Comparison of ENCODE assay signal across 1 cellular context in genomic region chr5:172150514-172151425, GRCh38.
A peak's percentile ranks its signal among the peaks of the same experiment; 100 is the strongest.
TF ChIP-seq lines count a peak whose summit lies in the region.

No MANE protein-coding gene starts in this region.

TF ChIP-seq in K562, 482 proteins besides CTCF, POLR2A, EP300 and RAD21 (continued from another document and continues in another):
- TF ChIP-seq DEAF1 (CRISPR knock-in tag; IDR thresholded peaks at IDR 0.05) (0 out of 2 replicates have a peak, but pooled peaks have one; percentile 8), NFRKB (IDR thresholded peaks at IDR 0.05; ENCODE audit: low read depth) (no peak), ETV5 (CRISPR knock-in tag; IDR thresholded peaks at IDR 0.05; ENCODE audit: low read depth) (no peak), CUX1 (CRISPR knock-in tag; IDR thresholded peaks at IDR 0.05) (no peak), KLF10 (CRISPR knock-in tag; IDR thresholded peaks at IDR 0.05) (no peak), PHF20 (IDR thresholded peaks at IDR 0.05; ENCODE audit: partially characterized antibody) (no peak), ZBTB43 (CRISPR knock-in tag; IDR thresholded peaks at IDR 0.05) (no peak), ZNF699 (CRISPR knock-in tag; IDR thresholded peaks at IDR 0.05; ENCODE audit: insufficient replicate concordance) (no peak), ETV6 (IDR thresholded peaks at IDR 0.05; ENCODE audit: borderline replicate concordance in 1 of 2, low read depth in 2 of 2, low read length in 1 of 2) (no peak), ETV6 (CRISPR knock-in tag; IDR thresholded peaks at IDR 0.05; ENCODE audit: borderline replicate concordance) (no peak), MIER1 (IDR thresholded peaks at IDR 0.05; ENCODE audit: low read depth) (no peak), USF2 (CRISPR knock-in tag; IDR thresholded peaks at IDR 0.05) (no peak), SMARCA5 (IDR thresholded peaks at IDR 0.05) (peak; percentile 56; the same call in 1 of the 2 replicates), KDM1A (IDR thresholded peaks at IDR 0.05) (peak; percentile 33 to 61; a peak in 2 of 4 replicates), ADNP (tag; IDR thresholded peaks at IDR 0.05) (no peak), HDGF (IDR thresholded peaks at IDR 0.05) (no peak), CREB3L1 (IDR thresholded peaks at IDR 0.05; ENCODE audit: borderline replicate concordance, low read depth) (no peak), DMBX1 (CRISPR knock-in tag; IDR thresholded peaks at IDR 0.05; ENCODE audit: borderline replicate concordance) (no peak), ZNF184 (CRISPR knock-in tag; IDR thresholded peaks at IDR 0.05) (no peak), ZHX1 (conservative IDR thresholded peaks at IDR 0.05; ENCODE audit: low read length) (no peak), ZNF76 (CRISPR knock-in tag; IDR thresholded peaks at IDR 0.05; ENCODE audit: borderline replicate concordance) (no peak), TFAM (CRISPR knock-in tag; conservative IDR thresholded peaks at IDR 0.05) (no peak), PREB (CRISPR knock-in tag; IDR thresholded peaks at IDR 0.05) (no peak), ATF2 (CRISPR knock-in tag; IDR thresholded peaks at IDR 0.05) (no peak), SP1 (CRISPR knock-in tag; IDR thresholded peaks at IDR 0.05) (peak; percentile 45; the same call in 1 of the 2 replicates), SMAD1 (IDR thresholded peaks at IDR 0.05; ENCODE audit: low read depth, low read length, partially characterized antibody) (no peak), ZNF165 (CRISPR knock-in tag; IDR thresholded peaks at IDR 0.05; ENCODE audit: borderline replicate concordance) (no peak), STAT6 (CRISPR knock-in tag; IDR thresholded peaks at IDR 0.05) (no peak), ZFP30 (CRISPR knock-in tag; IDR thresholded peaks at IDR 0.05; ENCODE audit: borderline replicate concordance) (no peak), RBFOX2 (IDR thresholded peaks at IDR 0.05; ENCODE audit: low read depth, low read length) (no peak), HMG20B (CRISPR knock-in tag; IDR thresholded peaks at IDR 0.05) (no peak), KAT2B (IDR thresholded peaks at IDR 0.05; ENCODE audit: low read depth, low read length) (no peak), CBFA2T2 (conservative IDR thresholded peaks at IDR 0.05) (no peak), CXXC5 (CRISPR knock-in tag; IDR thresholded peaks at IDR 0.05) (peak; percentile 38), SNIP1 (IDR thresholded peaks at IDR 0.05; ENCODE audit: low read depth) (no peak), LEF1 (IDR thresholded peaks at IDR 0.05) (no peak; the same call in 1 of the 2 replicates), ZNF134 (CRISPR knock-in tag; conservative IDR thresholded peaks at IDR 0.05) (no peak), MTF1 (CRISPR knock-in tag; IDR thresholded peaks at IDR 0.05; ENCODE audit: borderline replicate concordance) (no peak), NFYB (IDR thresholded peaks at IDR 0.05; ENCODE audit: extremely low read depth, insufficient read length) (no peak), E2F4 (CRISPR knock-in tag; IDR thresholded peaks at IDR 0.05; ENCODE audit: low read depth) (no peak), JUNB (CRISPR knock-in tag; conservative IDR thresholded peaks at IDR 0.05) (no peak), CHD1 (IDR thresholded peaks at IDR 0.05; ENCODE audit: low read length) (no peak), ZNF140 (CRISPR knock-in tag; IDR thresholded peaks at IDR 0.05) (no peak), ZZZ3 (IDR thresholded peaks at IDR 0.05) (no peak), NR4A1 (CRISPR knock-in tag; IDR thresholded peaks at IDR 0.05) (no peak), NR4A1 (tag; IDR thresholded peaks at IDR 0.05) (no peak), EZH2 (IDR thresholded peaks at IDR 0.05; ENCODE audit: borderline replicate concordance, low read depth, low read length) (no peak)
